ENCODE assay signal across 10 cellular contexts in genomic region chr4:73864365-73864764, GRCh38. TPM values are rescaled to one million over a fixed set of nuclear protein-coding genes. Genes with fewer than 3 reads are reported as not detected.
DNase-seq lines count a peak whose midpoint lies in the region; ATAC-seq, FAIRE-seq and TF ChIP-seq lines count a peak whose summit lies in the region.
"Had no signal": no experiment of that assay in that cellular context is flagged by ENCODE, and none has a peak within 500 bp of the region (broad histone marks: within the 10 kb centered on the region; RNA-seq: fewer than 3 reads in every experiment).

No MANE protein-coding gene starts in this region.

- TF ChIP-seq RAD21 in H1 (IDR thresholded peaks at IDR 0.05 in 1 of 2, conservative IDR thresholded peaks at IDR 0.05 in 1 of 2; ENCODE audit: low read depth in 2 of 2, low read length in 2 of 2) = peak; percentile 67 to 79

- peak; percentile 98 for FAIRE-seq in H1 (lab: Jason Lieb, UNC)

- H3K27me3 ChIP-seq in H1 (replicated peaks in 1 of 4; ENCODE audit: control insufficient read depth in 3 of 4, extremely low read depth in 1 of 4, insufficient read depth in 3 of 4, low read length in 3 of 4) (peaks cover 0 to 10% (median 6%) of the 10 kb centered on the region in 4 experiments; a peak in 6 of 7 replicates), right cardiac atrium (ENCODE audit: control insufficient read depth, insufficient read depth) (no peaks in the 10 kb centered on the region)

- TF ChIP-seq EP300 in H1 (IDR thresholded peaks at IDR 0.05; ENCODE audit: borderline replicate concordance in 1 of 2, low read depth in 2 of 2, low read length in 2 of 2) = no peak

- H2BK20ac ChIP-seq in H1 (ENCODE audit: low read length) = no peak overlapping the region

- H3K9ac ChIP-seq in H1 (replicated peaks in 1 of 4; ENCODE audit: extremely low read depth in 1 of 4, low read depth in 3 of 4, low read length in 3 of 4) = no peak overlapping the region

- H3K4me2 ChIP-seq in H1 (ENCODE audit: insufficient read depth in 1 of 2, low read depth in 2 of 2, low read length in 2 of 2) = no peak overlapping the region

- intact Hi-C loops in activated CD4-positive, alpha-beta T cell treated with anti-CD3 and anti-CD28 coated beads, Interleukin-2, amount 10 ng/mL, durations not matched to agents 24 days and 14 days (cut with micrococcal nuclease) = loop anchor here (10.0 kb wide), 1 partner anchor 200 kb away; no protein-coding TSS in a partner anchor
- intact Hi-C loops in right cardiac atrium (cut with DNase I) = no loop called here

- POLR2A ChIA-PET in H1 (lab: Charles Lee; ENCODE audit: partially characterized antibody) = no interaction called here

- no peak overlapping the region for H3K23ac ChIP-seq in H1 (ENCODE audit: insufficient read length)

- no peak for ATAC-seq in right cardiac atrium

- no peak overlapping the region for H3K18ac ChIP-seq in H1 (ENCODE audit: extremely low read depth, low read length)

- H3K27ac ChIP-seq in H1 (ENCODE audit: low read depth, low read length) = no peak overlapping the region
- H3K27ac ChIP-seq in right cardiac atrium (ENCODE audit: low read length) = no peak overlapping the region

- H3K4me1 ChIP-seq in H1 (replicated peaks in 1 of 4; ENCODE audit: control insufficient read depth in 3 of 4, insufficient read depth in 4 of 4, low read length in 3 of 4) (peaks cover 0 to 4% (median 0%) of the 10 kb centered on the region in 4 experiments; a peak in 1 of 7 replicates), right cardiac atrium (ENCODE audit: control insufficient read depth, insufficient read depth, low read length) (no peaks in the 10 kb centered on the region)

- no peaks in the 10 kb centered on the region for H3K79me2 ChIP-seq in H1 (ENCODE audit: control insufficient read depth in 1 of 2, insufficient read depth in 2 of 2, low read length in 2 of 2)

- H4K8ac ChIP-seq in H1 (ENCODE audit: extremely low read depth, insufficient read depth, low read length) = no peak overlapping the region

- WGBS in H1 (ENCODE audit: extremely low coverage in 1 of 2, insufficient coverage in 1 of 2, insufficient read length in 1 of 2, insufficient replicate concordance in 2 of 2, low coverage in 1 of 2, low lambda C conversion rate in 2 of 2, missing lambda C conversion rate in 1 of 2), 2 experiments = 72% methylated on average over 2 of the region's 2 CpGs; no CpG with 5 or more reads in 1 of the 2 experiments
- WGBS in right cardiac atrium = 73% methylated on average over 2 of the region's 2 CpGs

- H3K4me1 Mint-ChIP-seq in activated CD4-positive, alpha-beta T cell treated with anti-CD3 and anti-CD28 coated beads, Interleukin-2, amount 10 ng/mL, durations not matched to agents 24 days and 14 days = no peaks in the 10 kb centered on the region

- no peak overlapping the region for H2BK5ac ChIP-seq in H1 (ENCODE audit: low read depth, low read length)

- no peaks in the 10 kb centered on the region for H3K36me3 Mint-ChIP-seq in activated CD4-positive, alpha-beta T cell treated with anti-CD3 and anti-CD28 coated beads, Interleukin-2, amount 10 ng/mL, durations not matched to agents 24 days and 14 days (ENCODE audit: low read depth)

- no peak overlapping the region for H4K5ac ChIP-seq in H1 (ENCODE audit: insufficient read length, low read depth, low read length)

- H3K23me2 ChIP-seq in H1 (ENCODE audit: low read depth, low read length) = peaks cover 3% of the 10 kb centered on the region; the same call in 1 of the 2 replicates

- H2BK15ac ChIP-seq in H1 (ENCODE audit: low read length) = no peak overlapping the region

- no peak overlapping the region for H3K27ac Mint-ChIP-seq in activated CD4-positive, alpha-beta T cell treated with anti-CD3 and anti-CD28 coated beads, Interleukin-2, amount 10 ng/mL, durations not matched to agents 24 days and 14 days

- no peak overlapping the region for H2AK5ac ChIP-seq in H1 (ENCODE audit: low read depth, low read length)

- H2AFZ ChIP-seq in H1 (ENCODE audit: low read length) = peak overlapping the region; percentile 100

- no peak overlapping the region for H3K56ac ChIP-seq in H1 (replicated peaks; ENCODE audit: insufficient read length, low read depth, low read length)

- H3K9me3 ChIP-seq in H1 (ENCODE audit: insufficient read depth in 2 of 2, low read depth in 1 of 2, low read length in 1 of 2) (no peaks in the 10 kb centered on the region), right cardiac atrium (ENCODE audit: control insufficient read depth, low read length) (no peaks in the 10 kb centered on the region)

- H2BK12ac ChIP-seq in H1 (ENCODE audit: low read depth, low read length) = no peak overlapping the region

- CTCF ChIA-PET in H1 (lab: Charles Lee; ENCODE audit: partially characterized antibody) = interaction anchor here (0.5 to 4.3 kb wide), 39 partner anchors 9 to 751 kb away, joined by 3 to 40 read pairs (median 4); partner anchors contain the start of genes CXCL8 and PF4V1

- H3K4ac ChIP-seq in H1 (replicated peaks; ENCODE audit: insufficient read length, low read depth, low read length) = no peak overlapping the region

- no peak overlapping the region for H4K91ac ChIP-seq in H1 (replicated peaks; ENCODE audit: insufficient read length, low read length)

- H3K4me3 ChIP-seq in H1 (ENCODE audit: extremely low read depth in 1 of 4, insufficient read depth in 2 of 4, low read depth in 3 of 4, low read length in 4 of 4) (no peak overlapping the region), retinal pigment epithelial cell (ENCODE audit: low read length) (no peak overlapping the region), right cardiac atrium (ENCODE audit: low read length) (no peak overlapping the region)

- no peak overlapping the region for H2BK120ac ChIP-seq in H1 (replicated peaks; ENCODE audit: low read depth, low read length)

- H3K14ac ChIP-seq in H1 (ENCODE audit: insufficient read length) = no peak overlapping the region

- TF ChIP-seq POLR2A in H1 (IDR thresholded peaks at IDR 0.05; ENCODE audit: control extremely low read depth in 1 of 2, low read depth in 2 of 2, low read length in 2 of 2) = no peak

- H3K4me3 Mint-ChIP-seq in activated CD4-positive, alpha-beta T cell treated with anti-CD3 and anti-CD28 coated beads, Interleukin-2, amount 10 ng/mL, durations not matched to agents 24 days and 14 days = no peak overlapping the region

- no peaks in the 10 kb centered on the region for H4K20me1 ChIP-seq in H1 (replicated peaks in 1 of 2; ENCODE audit: control insufficient read depth in 1 of 2, insufficient read depth in 2 of 2, low read length in 2 of 2)

- DNase-seq in NCI-H2107 treated with DMSO at 0.1 percent for 48 hours (lab: John Stamatoyannopoulos, UW; ENCODE audit: unreplicated experiment) = peak; percentile 45
- no peak for DNase-seq in NCI-H2107 (lab: John Stamatoyannopoulos, UW)
- DNase-seq in M059J (ENCODE audit: low read depth) = peak; percentile 34
- no peak for DNase-seq in H1 (ENCODE audit: low read depth in 1 of 2, low spot score in 2 of 2)
- no peak for DNase-seq in retinal pigment epithelial cell (ENCODE audit: low read depth)
- no peak for DNase-seq in activated CD4-positive, alpha-beta T cell treated with anti-CD3 and anti-CD28 coated beads, Interleukin-2, amount 10 ng/mL, durations not matched to agents 24 days and 14 days
- DNase-seq in hippocampal formation (lab: John Stamatoyannopoulos, UW) = no peak
- DNase-seq in right cardiac atrium = no peak
- DNase-seq: C1 segment of cervical spinal cord, NCI-H446 treated with DMSO at 0.1 percent for 48 hours had no signal

- H3K79me1 ChIP-seq in H1 (ENCODE audit: low read depth, low read length) = no peaks in the 10 kb centered on the region

- no peaks in the 10 kb centered on the region for H3K9me3 Mint-ChIP-seq in activated CD4-positive, alpha-beta T cell treated with anti-CD3 and anti-CD28 coated beads, Interleukin-2, amount 10 ng/mL, durations not matched to agents 24 days and 14 days

- peak; percentile 67 to 81 (median 68) for TF ChIP-seq CTCF in H1 (IDR thresholded peaks at IDR 0.05; ENCODE audit: control extremely low read depth in 1 of 3, insufficient read depth in 1 of 3, low read depth in 1 of 3, low read length in 3 of 3)
- TF ChIP-seq CTCF in retinal pigment epithelial cell (conservative IDR thresholded peaks at IDR 0.05; ENCODE audit: low read depth, low read length) = peak; percentile 66

- H3K36me3 ChIP-seq in H1 (ENCODE audit: control insufficient read depth in 2 of 4, insufficient read depth in 4 of 4, low read length in 3 of 4) = no peaks in the 10 kb centered on the region

- H3K27me3 Mint-ChIP-seq in activated CD4-positive, alpha-beta T cell treated with anti-CD3 and anti-CD28 coated beads, Interleukin-2, amount 10 ng/mL, durations not matched to agents 24 days and 14 days = peaks cover 20% of the 10 kb centered on the region

RNA-seq across cellular contexts. Expression of gene CXCL1, which starts 4.8 kb away (rescaled TPM):
- total RNA-seq in M059J (2014; rRNA removed; shearing (Covaris generic)) = 5.7 and 5.8 TPM in 2 replicates
- total RNA-seq in H1 (2021; fragmentation: NEBNext Ultra II Directional; extraction: Animal tissue kit (Norgen Biotek cat#: 25700)) = 0.69 and 0.80 TPM in 2 replicates
- polyA plus RNA-seq in H1 (2011; rRNA removed) (0.77 and 1.2 TPM in 2 replicates), right cardiac atrium (4.4 TPM)
- polyA plus RNA-seq in H1 (2011; cell fraction: cytosol; rRNA removed) = 0.62 TPM
- 0.46 TPM for polyA plus RNA-seq in H1 (2011; cell fraction: nucleus; rRNA removed)
- polyA plus RNA-seq in H1 (2012, experiment 1 of 2) = 0.68 to 1.2 TPM (median 0.93 TPM) in 4 replicates
- 0.58 TPM for polyA plus RNA-seq in H1 (2012, experiment 2 of 2)
- polyA plus RNA-seq in H1 (2013, experiment 1 of 2) = 2.8 TPM
- 3.1 TPM for polyA plus RNA-seq in H1 (2013, experiment 2 of 2)
- polyA minus RNA-seq in H1 (2011; rRNA and poly(A)+ RNA removed) = 0.57 and 0.59 TPM in 2 replicates
- polyA minus RNA-seq in H1 (2011; cell fraction: cytosol; rRNA and poly(A)+ RNA removed) = 3.1 TPM
- polyA minus RNA-seq in H1 (2011; cell fraction: nucleus; rRNA and poly(A)+ RNA removed) = 1.00 TPM
- total RNA-seq in activated CD4-positive, alpha-beta T cell treated with anti-CD3 and anti-CD28 coated beads, Interleukin-2, amount 10 ng/mL, durations not matched to agents 24 days and 14 days = not detected in 2 replicates
- total RNA-seq in right cardiac atrium = 1 to 10 TPM; 2.4 to 7.4 (median 3.4) TPM

RNA-seq across cellular contexts. Expression of gene PF4V1, which starts 11.3 kb away (rescaled TPM):
- not detected in 2 replicates for total RNA-seq in M059J (2014; rRNA removed; shearing (Covaris generic))
- not detected in 2 replicates for total RNA-seq in H1 (2021; fragmentation: NEBNext Ultra II Directional; extraction: Animal tissue kit (Norgen Biotek cat#: 25700))
- polyA plus RNA-seq in H1 (2011; rRNA removed) = not detected in 2 replicates
- 0.62 TPM for polyA plus RNA-seq in H1 (2011; cell fraction: cytosol; rRNA removed)
- polyA plus RNA-seq in H1 (2011; cell fraction: nucleus; rRNA removed) = not detected
- polyA plus RNA-seq in H1 (2012, experiment 1 of 2) = 0.58 TPM in 1 of 4 replicates, not detected in the others
- polyA plus RNA-seq in H1 (2012, experiment 2 of 2) = not detected
- not detected for polyA plus RNA-seq in H1 (2013, experiment 1 of 2)
- not detected for polyA plus RNA-seq in H1 (2013, experiment 2 of 2)
- not detected in 2 replicates for polyA minus RNA-seq in H1 (2011; rRNA and poly(A)+ RNA removed)
- not detected for polyA minus RNA-seq in H1 (2011; cell fraction: cytosol; rRNA and poly(A)+ RNA removed)
- polyA minus RNA-seq in H1 (2011; cell fraction: nucleus; rRNA and poly(A)+ RNA removed) = not detected
- total RNA-seq in activated CD4-positive, alpha-beta T cell treated with anti-CD3 and anti-CD28 coated beads, Interleukin-2, amount 10 ng/mL, durations not matched to agents 24 days and 14 days = not detected in 2 replicates
- not detected for total RNA-seq in right cardiac atrium
- not detected for polyA plus RNA-seq in right cardiac atrium

RNA-seq across cellular contexts. Expression of gene CXCL6, which starts 27.9 kb away (rescaled TPM):
- total RNA-seq in M059J (2014; rRNA removed; shearing (Covaris generic)) = 0.15 TPM in 2 replicates
- total RNA-seq in H1 (2021; fragmentation: NEBNext Ultra II Directional; extraction: Animal tissue kit (Norgen Biotek cat#: 25700)) = 7.6 and 8.0 TPM in 2 replicates
- polyA plus RNA-seq in H1 (2011; rRNA removed) (6.3 and 10.2 TPM in 2 replicates), right cardiac atrium (0.20 TPM)
- 7.0 TPM for polyA plus RNA-seq in H1 (2011; cell fraction: cytosol; rRNA removed)
- polyA plus RNA-seq in H1 (2011; cell fraction: nucleus; rRNA removed) = 6.0 TPM
- 6.8 to 10.4 TPM (median 8.2 TPM) in 4 replicates for polyA plus RNA-seq in H1 (2012, experiment 1 of 2)
- polyA plus RNA-seq in H1 (2012, experiment 2 of 2) = 2.3 TPM
- polyA plus RNA-seq in H1 (2013, experiment 1 of 2) = 6.9 TPM
- 7.8 TPM for polyA plus RNA-seq in H1 (2013, experiment 2 of 2)
- 0.50 and 0.56 TPM in 2 replicates for polyA minus RNA-seq in H1 (2011; rRNA and poly(A)+ RNA removed)
- 1.8 TPM for polyA minus RNA-seq in H1 (2011; cell fraction: cytosol; rRNA and poly(A)+ RNA removed)
- 2.3 TPM for polyA minus RNA-seq in H1 (2011; cell fraction: nucleus; rRNA and poly(A)+ RNA removed)
- total RNA-seq in activated CD4-positive, alpha-beta T cell treated with anti-CD3 and anti-CD28 coated beads, Interleukin-2, amount 10 ng/mL, durations not matched to agents 24 days and 14 days = not detected in 2 replicates
- total RNA-seq in right cardiac atrium = under 1 TPM in 3 of 4 donors, not detected in 1; 0.29 to 0.92 (median 0.46) TPM

Comparison
In these comparisons a context has a peak if more than half of its experiments do, and no peak if none do; other contexts are left out.
1. DNase-seq: peak in NCI-H2107 treated with DMSO at 0.1 percent for 48 hours (single experiment) and M059J (single experiment); none in NCI-H2107 (single experiment), H1 (0 of 2), retinal pigment epithelial cell (single experiment), activated CD4-positive, alpha-beta T cell treated with anti-CD3 and anti-CD28 coated beads, Interleukin-2, amount 10 ng/mL, durations not matched to agents 24 days and 14 days (single experiment), hippocampal formation (0 of 2) and right cardiac atrium (0 of 3).